10 cellular contexts compared by ENCODE assay signal in genomic region chr9:87557996-87558395, GRCh38.
DNase-seq lines count a peak whose midpoint lies in the region; ATAC-seq and TF ChIP-seq lines count a peak whose summit lies in the region.
"Had no signal": no experiment of that assay in that cellular context is flagged by ENCODE, and none has a peak within 500 bp of the region (broad histone marks: within the 10 kb centered on the region; RNA-seq: fewer than 3 reads in every experiment).

No MANE protein-coding gene starts in this region.

- no peaks in the 10 kb centered on the region for H3K9me3 Mint-ChIP-seq in T-cell
- H3K9me3 Mint-ChIP-seq: natural killer cell treated with Interleukin-12 subunit alpha and Interleukin-12 subunit beta and Interleukin-15 and Interleukin-18, amount 100 ng/mL, for 72 hours; stimulated activated naive B cell treated with anti-CD40 and anti-IgM and Interleukin-4, amounts not matched to agents 10 μg/mL and 1 μg/mL and 100 μg/mL, for 72 hours had no signal

- peaks cover 0 to 18% of the 10 kb centered on the region in 2 experiments; a peak in 1 of 4 replicates for H3K4me1 ChIP-seq in SK-N-SH (ENCODE audit: control insufficient read depth in 1 of 2, insufficient read depth in 2 of 2, low read depth in 1 of 2, low read length in 1 of 2)

- H3K4me3 Mint-ChIP-seq in T-cell, result no peak overlapping the region
- H3K4me3 Mint-ChIP-seq: natural killer cell treated with Interleukin-12 subunit alpha and Interleukin-12 subunit beta and Interleukin-15 and Interleukin-18, amount 100 ng/mL, for 72 hours; stimulated activated naive B cell treated with anti-CD40 and anti-IgM and Interleukin-4, amounts not matched to agents 10 μg/mL and 1 μg/mL and 100 μg/mL, for 72 hours had no signal

- H3K9me2 ChIP-seq in SK-N-SH, result no peaks in the 10 kb centered on the region

- peaks cover 0 to 5% of the 10 kb centered on the region in 2 donors for H3K27me3 Mint-ChIP-seq in T-cell

- 4% methylated on average over 1 of the region's 1 CpG for WGBS in SK-N-SH (ENCODE audit: low lambda C conversion rate)

- intact Hi-C loops in Right ventricle myocardium superior (cut with DNase I), result no loop called here

- DNase-seq in A172 (ENCODE audit: low spot score) (peak; percentile 27), SK-N-SH (peak; percentile 54), Right ventricle myocardium superior (peak; percentile 64), NCI-H446 (lab: John Stamatoyannopoulos, UW) (no peak), T-cell (no peak)
- DNase-seq in activated T-cell treated with anti-CD3 and anti-CD28 coated beads, Interleukin-2, amount 50 U/mL, for 1 hour, result no peak
- DNase-seq: stimulated activated naive B cell treated with anti-CD40 and anti-IgM and Interleukin-4, amounts not matched to agents 10 μg/mL and 1 μg/mL and 100 μg/mL, for 72 hours had no signal

- no peak overlapping the region for H3K27ac ChIP-seq in SK-N-SH (ENCODE audit: low read depth in 2 of 2, low read length in 1 of 2)

- H3K9ac ChIP-seq in SK-N-SH, result no peak overlapping the region

- no peak overlapping the region for H3K4me3 ChIP-seq in SK-N-SH (ENCODE audit: low read depth in 2 of 2, low read length in 1 of 2)

- ATAC-seq in GM19463 (IDR thresholded peaks at IDR 0.05; ENCODE audit: unreplicated experiment) (peak; percentile 46), Right ventricle myocardium superior (ENCODE audit: poor library complexity) (peak; percentile 51), HG02938 (IDR thresholded peaks at IDR 0.05; ENCODE audit: unreplicated experiment) (no peak), T-cell (replicated peaks in 1 of 4) (no peak)
- ATAC-seq: natural killer cell treated with Interleukin-12 subunit alpha and Interleukin-12 subunit beta and Interleukin-15 and Interleukin-18, amount 100 ng/mL, for 72 hours; stimulated activated naive B cell treated with anti-CD40 and anti-IgM and Interleukin-4, amounts not matched to agents 10 μg/mL and 1 μg/mL and 100 μg/mL, for 72 hours had no signal

- CTCF ChIA-PET in SK-N-SH (lab: Yijun Ruan, JAX), result interaction anchor here (1.2 to 1.8 kb wide), 4 partner anchors 20 to 105 kb away, joined by 3 to 7 read pairs (median 4); no protein-coding TSS in a partner anchor
- CTCF ChIA-PET in T-cell (lab: Charles Lee), result no interaction called here

- no peak overlapping the region for H3K27ac Mint-ChIP-seq in T-cell
- H3K27ac Mint-ChIP-seq: natural killer cell treated with Interleukin-12 subunit alpha and Interleukin-12 subunit beta and Interleukin-15 and Interleukin-18, amount 100 ng/mL, for 72 hours; stimulated activated naive B cell treated with anti-CD40 and anti-IgM and Interleukin-4, amounts not matched to agents 10 μg/mL and 1 μg/mL and 100 μg/mL, for 72 hours had no signal

- no peaks in the 10 kb centered on the region for H3K36me3 Mint-ChIP-seq in T-cell
- H3K36me3 Mint-ChIP-seq: natural killer cell treated with Interleukin-12 subunit alpha and Interleukin-12 subunit beta and Interleukin-15 and Interleukin-18, amount 100 ng/mL, for 72 hours; stimulated activated naive B cell treated with anti-CD40 and anti-IgM and Interleukin-4, amounts not matched to agents 10 μg/mL and 1 μg/mL and 100 μg/mL, for 72 hours had no signal

- H2AFZ ChIP-seq in SK-N-SH (ENCODE audit: low read depth), result no peak overlapping the region

- no peaks in the 10 kb centered on the region for H3F3A ChIP-seq in SK-N-SH (replicated peaks; ENCODE audit: insufficient read depth)

- peak in 1 of 2 experiments; percentile 32; a peak in 1 of 4 replicates for TF ChIP-seq EP300 in SK-N-SH (IDR thresholded peaks at IDR 0.05; ENCODE audit: borderline replicate concordance in 1 of 2, low read depth in 1 of 2, low read length in 1 of 2)

- no peaks in the 10 kb centered on the region for H3K79me2 ChIP-seq in SK-N-SH (ENCODE audit: insufficient read depth)

- TF ChIP-seq RAD21 in SK-N-SH (IDR thresholded peaks at IDR 0.05; ENCODE audit: low read length), result no peak

- no peaks in the 10 kb centered on the region for H3K36me3 ChIP-seq in SK-N-SH (replicated peaks in 1 of 2; ENCODE audit: control insufficient read depth in 1 of 2, insufficient read depth in 2 of 2, low read length in 1 of 2)

- POLR2A ChIA-PET in SK-N-SH (lab: Yijun Ruan, JAX) (interaction anchor here (1.1 to 1.5 kb wide), 2 partner anchors 9 to 13 kb away, joined by 3 to 4 read pairs; no protein-coding TSS in a partner anchor), T-cell (lab: Charles Lee) (no interaction called here)

- H4K20me1 ChIP-seq in SK-N-SH (ENCODE audit: insufficient read depth), result no peaks in the 10 kb centered on the region

- no peak overlapping the region for H3K4me2 ChIP-seq in SK-N-SH

- H3K27me3 ChIP-seq in SK-N-SH (ENCODE audit: insufficient read depth), result no peaks in the 10 kb centered on the region

- no peaks in the 10 kb centered on the region for H3K4me1 Mint-ChIP-seq in T-cell

- TF ChIP-seq CTCF in SK-N-SH (IDR thresholded peaks at IDR 0.05), result no peak

- no peaks in the 10 kb centered on the region for H3K9me3 ChIP-seq in SK-N-SH

TF ChIP-seq in SK-N-SH, 30 proteins besides CTCF, POLR2A, EP300 and RAD21:
- TF ChIP-seq YY1 (IDR thresholded peaks at IDR 0.05; ENCODE audit: low read depth) (no peak), SIN3A (IDR thresholded peaks at IDR 0.05; ENCODE audit: borderline replicate concordance, low read depth, low read length) (no peak), FOXM1 (IDR thresholded peaks at IDR 0.05; ENCODE audit: low read depth) (no peak), JUND (IDR thresholded peaks at IDR 0.05) (no peak), FOXJ3 (CRISPR knock-in tag; IDR thresholded peaks at IDR 0.05) (no peak), POLR2AphosphoS5 (IDR thresholded peaks at IDR 0.05; ENCODE audit: low read depth, low read length) (no peak), RCOR1 (IDR thresholded peaks at IDR 0.05; ENCODE audit: low read length) (peak; percentile 43; the same call in 1 of the 2 replicates), NRF1 (IDR thresholded peaks at IDR 0.05; ENCODE audit: low read depth, low read length) (no peak), TEAD4 (IDR thresholded peaks at IDR 0.05; ENCODE audit: borderline replicate concordance, insufficient read depth) (no peak), MXI1 (IDR thresholded peaks at IDR 0.05; ENCODE audit: low read depth, low read length) (peak; percentile 71; the same call in 1 of the 2 replicates), TAF1 (IDR thresholded peaks at IDR 0.05; ENCODE audit: borderline replicate concordance, low read depth, low read length) (no peak), ELF1 (IDR thresholded peaks at IDR 0.05) (no peak), RFX5 (IDR thresholded peaks at IDR 0.05; ENCODE audit: low read length) (no peak), TCF12 (IDR thresholded peaks at IDR 0.05) (0 out of 2 replicates have a peak, but pooled peaks have one; percentile 7), SMC3 (IDR thresholded peaks at IDR 0.05; ENCODE audit: low read depth, low read length) (no peak), EZH2phosphoT487 (IDR thresholded peaks at IDR 0.05; ENCODE audit: borderline replicate concordance, low read depth) (no peak), USF1 (IDR thresholded peaks at IDR 0.05; ENCODE audit: borderline replicate concordance, low read depth) (no peak), PBX3 (IDR thresholded peaks at IDR 0.05) (no peak), RXRA (IDR thresholded peaks at IDR 0.05; ENCODE audit: borderline replicate concordance, low read depth) (no peak)

Comparison
In these comparisons a context has a peak if more than half of its experiments do, and no peak if none do; other contexts are left out.
1. DNase-seq: peak in A172 (single experiment), SK-N-SH (single experiment) and Right ventricle myocardium superior (single experiment); none in NCI-H446 (0 of 2), T-cell (0 of 34) and activated T-cell treated with anti-CD3 and anti-CD28 coated beads, Interleukin-2, amount 50 U/mL, for 1 hour (single experiment).
2. ATAC-seq: peak in GM19463 (single experiment) and Right ventricle myocardium superior (single experiment); none in HG02938 (single experiment) and T-cell (0 of 4).